29 cellular contexts compared by ENCODE assay signal in genomic region chr5:14028188-14028587, GRCh38.
"Had no signal": no experiment of that assay in that cellular context is flagged by ENCODE, and none has a peak within 500 bp of the region (broad histone marks: within the 10 kb centered on the region; RNA-seq: fewer than 3 reads in every experiment).

No MANE protein-coding gene starts in this region.

- H3K27ac ChIP-seq: stomach, suprapubic skin, testis, thoracic aorta, thyroid gland, tibial artery, tibial nerve, transverse colon, upper lobe of left lung, upper lobe of right lung, uterus, vagina had no signal

- H3K4me3 ChIP-seq: stomach, suprapubic skin, testis, thoracic aorta, thyroid gland, tibial artery, tibial nerve, transverse colon, upper lobe of left lung, upper lobe of right lung, uterus, vagina had no signal

- H3K4me3 Mint-ChIP-seq: stimulated activated effector memory CD8-positive, alpha-beta T cell treated with anti-CD3 and anti-CD28 coated beads, Interleukin-12 subunit alpha, Interleukin-12 subunit beta, amount 100 ng/mL, for 72 hours; stimulated activated memory B cell treated with anti-CD40 and anti-IgM and Interleukin-4, amounts not matched to agents 10 μg/mL and 1 μg/mL and 100 μg/mL, for 72 hours; stimulated activated naive B cell treated with anti-CD40 and anti-IgM and Interleukin-4, amounts not matched to agents 10 μg/mL and 1 μg/mL and 100 μg/mL, for 72 hours; stimulated activated naive CD8-positive, alpha-beta T cell treated with anti-CD3 and anti-CD28 coated beads, Interleukin-15, amount 100 ng/mL, for 72 hours; stimulated activated naive CD8-positive, alpha-beta T cell treated with anti-CD3 and anti-CD28 coated beads, Interleukin-15, Interleukin-2, amounts not matched to agents 100 ng/mL and 50 ng/mL, for 24 hours; type B pancreatic cell had no signal

- H3K27me3 Mint-ChIP-seq: stimulated activated naive CD8-positive, alpha-beta T cell treated with anti-CD3 and anti-CD28 coated beads, Interleukin-15, amount 100 ng/mL, for 72 hours; stimulated activated naive CD8-positive, alpha-beta T cell treated with anti-CD3 and anti-CD28 coated beads, Interleukin-15, Interleukin-2, amounts not matched to agents 100 ng/mL and 50 ng/mL, for 24 hours had no signal

- H3K9me3 ChIP-seq: stomach, suprapubic skin, testis, thoracic aorta, thyroid gland, tibial artery, transverse colon, upper lobe of left lung, upper lobe of right lung, uterus, vagina had no signal

- DNase-seq: stimulated activated CD4-positive, alpha-beta T cell treated with anti-CD3 and anti-CD28 coated beads, Interleukin-2, amount 100 ng/mL, for 48 hours; stimulated activated CD4-positive, alpha-beta T cell treated with anti-CD3 and anti-CD28 coated beads, Interleukin-4, amount 100 ng/mL, for 1 hour; stimulated activated CD4-positive, alpha-beta T cell treated with anti-CD3 and anti-CD28 coated beads, Interleukin-4, amount 100 ng/mL, for 24 hours; stimulated activated CD4-positive, alpha-beta T cell treated with anti-CD3 and anti-CD28 coated beads, Interleukin-4, amount 100 ng/mL, for 4 hours; stimulated activated CD8-positive, alpha-beta memory T cell treated with anti-CD3 and anti-CD28 coated beads, Interleukin-4, amount 100 ng/mL, for 48 hours; stimulated activated naive B cell treated with anti-CD40 and anti-IgM and Interleukin-4, amounts not matched to agents 10 μg/mL and 1 μg/mL and 100 μg/mL, for 72 hours; stimulated activated naive CD4-positive, alpha-beta T cell; stimulated activated naive CD4-positive, alpha-beta T cell treated with Interleukin-2 at 50 U/mL for 16 hours; stimulated activated naive CD8-positive, alpha-beta T cell treated with anti-CD3 and anti-CD28 coated beads, Interleukin-15, amount 100 ng/mL, for 72 hours; stimulated activated naive CD8-positive, alpha-beta T cell treated with anti-CD3 and anti-CD28 coated beads, Interleukin-15, Interleukin-2, amounts not matched to agents 100 U/mL and 50 U/mL, for 24 hours; stomach; substantia nigra; testis; thyroid gland; tibial artery; transverse colon; trophoblast cell; upper lobe of left lung; upper lobe of right lung; uterus had no signal

- H3K4me1 ChIP-seq: stomach, suprapubic skin, testis, thyroid gland, tibial artery, tibial nerve, transverse colon, upper lobe of right lung, uterus, vagina had no signal

- H3K36me3 Mint-ChIP-seq: stimulated activated effector memory CD8-positive, alpha-beta T cell treated with anti-CD3 and anti-CD28 coated beads, Interleukin-12 subunit alpha, Interleukin-12 subunit beta, amount 100 ng/mL, for 72 hours; stimulated activated memory B cell treated with anti-CD40 and anti-IgM and Interleukin-4, amounts not matched to agents 10 μg/mL and 1 μg/mL and 100 μg/mL, for 72 hours; stimulated activated naive B cell treated with anti-CD40 and anti-IgM and Interleukin-4, amounts not matched to agents 10 μg/mL and 1 μg/mL and 100 μg/mL, for 72 hours; type B pancreatic cell had no signal

- FAIRE-seq: urothelium cell line had no signal

- H3K9me3 Mint-ChIP-seq: stimulated activated effector memory CD8-positive, alpha-beta T cell treated with anti-CD3 and anti-CD28 coated beads, Interleukin-12 subunit alpha, Interleukin-12 subunit beta, amount 100 ng/mL, for 72 hours; stimulated activated naive CD8-positive, alpha-beta T cell treated with anti-CD3 and anti-CD28 coated beads, Interleukin-15, Interleukin-2, amounts not matched to agents 100 ng/mL and 50 ng/mL, for 24 hours; type B pancreatic cell had no signal

- ATAC-seq: stimulated activated effector memory CD8-positive, alpha-beta T cell treated with anti-CD3 and anti-CD28 coated beads, Interleukin-12 subunit alpha, Interleukin-12 subunit beta, amount 100 ng/mL, for 72 hours; stimulated activated memory B cell treated with anti-CD40 and anti-IgM and Interleukin-4, amounts not matched to agents 10 μg/mL and 1 μg/mL and 100 μg/mL, for 72 hours; stimulated activated naive B cell treated with anti-CD40 and anti-IgM and Interleukin-4, amounts not matched to agents 10 μg/mL and 1 μg/mL and 100 μg/mL, for 72 hours; stimulated activated naive CD8-positive, alpha-beta T cell treated with anti-CD3 and anti-CD28 coated beads, Interleukin-15, amount 100 ng/mL, for 72 hours; stimulated activated naive CD8-positive, alpha-beta T cell treated with anti-CD3 and anti-CD28 coated beads, Interleukin-15, Interleukin-2, amounts not matched to agents 100 U/mL and 50 U/mL, for 24 hours; upper lobe of right lung had no signal

- H3K27me3 ChIP-seq: stomach, testis, thyroid gland, tibial artery, tibial nerve, transverse colon, upper lobe of left lung, upper lobe of right lung, uterus, vagina had no signal

- H3K36me3 ChIP-seq: stomach, suprapubic skin, thoracic aorta, thyroid gland, tibial artery, tibial nerve, transverse colon, upper lobe of left lung, upper lobe of right lung, uterus, vagina had no signal

- H3K4me1 Mint-ChIP-seq: stimulated activated effector memory CD8-positive, alpha-beta T cell treated with anti-CD3 and anti-CD28 coated beads, Interleukin-12 subunit alpha, Interleukin-12 subunit beta, amount 100 ng/mL, for 72 hours; stimulated activated memory B cell treated with anti-CD40 and anti-IgM and Interleukin-4, amounts not matched to agents 10 μg/mL and 1 μg/mL and 100 μg/mL, for 72 hours; stimulated activated naive B cell treated with anti-CD40 and anti-IgM and Interleukin-4, amounts not matched to agents 10 μg/mL and 1 μg/mL and 100 μg/mL, for 72 hours; stimulated activated naive CD8-positive, alpha-beta T cell treated with anti-CD3 and anti-CD28 coated beads, Interleukin-15, amount 100 ng/mL, for 72 hours had no signal

- H3K27ac Mint-ChIP-seq: stimulated activated effector memory CD8-positive, alpha-beta T cell treated with anti-CD3 and anti-CD28 coated beads, Interleukin-12 subunit alpha, Interleukin-12 subunit beta, amount 100 ng/mL, for 72 hours; stimulated activated memory B cell treated with anti-CD40 and anti-IgM and Interleukin-4, amounts not matched to agents 10 μg/mL and 1 μg/mL and 100 μg/mL, for 72 hours; stimulated activated naive B cell treated with anti-CD40 and anti-IgM and Interleukin-4, amounts not matched to agents 10 μg/mL and 1 μg/mL and 100 μg/mL, for 72 hours; stimulated activated naive CD8-positive, alpha-beta T cell treated with anti-CD3 and anti-CD28 coated beads, Interleukin-15, amount 100 ng/mL, for 72 hours; stimulated activated naive CD8-positive, alpha-beta T cell treated with anti-CD3 and anti-CD28 coated beads, Interleukin-15, Interleukin-2, amounts not matched to agents 100 ng/mL and 50 ng/mL, for 24 hours; type B pancreatic cell had no signal
